1 cellular context compared by ENCODE assay signal in the genomic region with DNA sequence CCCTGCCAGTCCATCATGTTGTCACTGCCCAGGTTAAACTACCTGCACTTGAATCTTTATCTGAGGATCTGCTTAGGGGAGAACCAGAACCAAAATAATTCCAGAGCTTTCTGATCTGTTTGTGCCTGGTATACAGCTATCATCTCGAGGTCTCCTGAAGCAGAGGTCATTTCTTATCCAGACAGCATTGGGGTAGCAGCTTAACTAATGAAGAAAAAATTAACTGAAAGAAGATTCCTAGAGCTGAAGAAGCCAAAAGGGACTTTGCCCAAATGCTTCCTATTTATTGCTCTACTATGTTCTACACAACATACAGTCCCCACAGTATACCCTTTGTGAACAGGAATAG.
TF ChIP-seq lines count a peak whose summit lies in the region.

No MANE protein-coding gene starts in this region.

TF ChIP-seq in K562, 482 proteins besides CTCF, POLR2A, EP300 and RAD21:
- TF ChIP-seq ERF (CRISPR knock-in tag; IDR thresholded peaks at IDR 0.05), result no peak
- TF ChIP-seq, protein P1, sequence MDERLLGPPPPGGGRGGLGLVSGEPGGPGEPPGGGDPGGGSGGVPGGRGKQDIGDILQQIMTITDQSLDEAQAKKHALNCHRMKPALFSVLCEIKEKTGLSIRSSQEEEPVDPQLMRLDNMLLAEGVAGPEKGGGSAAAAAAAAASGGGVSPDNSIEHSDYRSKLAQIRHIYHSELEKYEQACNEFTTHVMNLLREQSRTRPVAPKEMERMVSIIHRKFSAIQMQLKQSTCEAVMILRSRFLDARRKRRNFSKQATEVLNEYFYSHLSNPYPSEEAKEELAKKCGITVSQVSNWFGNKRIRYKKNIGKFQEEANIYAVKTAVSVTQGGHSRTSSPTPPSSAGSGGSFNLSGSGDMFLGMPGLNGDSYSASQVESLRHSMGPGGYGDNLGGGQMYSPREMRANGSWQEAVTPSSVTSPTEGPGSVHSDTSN (CRISPR knock-in tag; IDR thresholded peaks at IDR 0.05; ENCODE audit: low read depth), result no peak
- TF ChIP-seq, protein P1 (tag; conservative IDR thresholded peaks at IDR 0.05; ENCODE audit: low read depth), result 0 out of 2 replicates have a peak, but pooled peaks have one; percentile 26
- TF ChIP-seq, protein P2, sequence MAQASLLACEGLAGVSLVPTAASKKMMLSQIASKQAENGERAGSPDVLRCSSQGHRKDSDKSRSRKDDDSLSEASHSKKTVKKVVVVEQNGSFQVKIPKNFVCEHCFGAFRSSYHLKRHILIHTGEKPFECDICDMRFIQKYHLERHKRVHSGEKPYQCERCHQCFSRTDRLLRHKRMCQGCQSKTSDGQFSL (CRISPR knock-in tag; IDR thresholded peaks at IDR 0.05), result no peak
- TF ChIP-seq, protein P2 (tag; IDR thresholded peaks at IDR 0.05), result no peak
- TF ChIP-seq, protein P3, sequence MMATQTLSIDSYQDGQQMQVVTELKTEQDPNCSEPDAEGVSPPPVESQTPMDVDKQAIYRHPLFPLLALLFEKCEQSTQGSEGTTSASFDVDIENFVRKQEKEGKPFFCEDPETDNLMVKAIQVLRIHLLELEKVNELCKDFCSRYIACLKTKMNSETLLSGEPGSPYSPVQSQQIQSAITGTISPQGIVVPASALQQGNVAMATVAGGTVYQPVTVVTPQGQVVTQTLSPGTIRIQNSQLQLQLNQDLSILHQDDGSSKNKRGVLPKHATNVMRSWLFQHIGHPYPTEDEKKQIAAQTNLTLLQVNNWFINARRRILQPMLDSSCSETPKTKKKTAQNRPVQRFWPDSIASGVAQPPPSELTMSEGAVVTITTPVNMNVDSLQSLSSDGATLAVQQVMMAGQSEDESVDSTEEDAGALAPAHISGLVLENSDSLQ (IDR thresholded peaks at IDR 0.05), result peak; percentile 41; the same call in 1 of the 2 replicates
- TF ChIP-seq MAZ (CRISPR knock-in tag; conservative IDR thresholded peaks at IDR 0.05 in 1 of 2, IDR thresholded peaks at IDR 0.05 in 1 of 2), result 0 out of 4 replicates have a peak, but pooled peaks of 1 of the 2 experiments have one; percentile 22
